In the genomic region with DNA sequence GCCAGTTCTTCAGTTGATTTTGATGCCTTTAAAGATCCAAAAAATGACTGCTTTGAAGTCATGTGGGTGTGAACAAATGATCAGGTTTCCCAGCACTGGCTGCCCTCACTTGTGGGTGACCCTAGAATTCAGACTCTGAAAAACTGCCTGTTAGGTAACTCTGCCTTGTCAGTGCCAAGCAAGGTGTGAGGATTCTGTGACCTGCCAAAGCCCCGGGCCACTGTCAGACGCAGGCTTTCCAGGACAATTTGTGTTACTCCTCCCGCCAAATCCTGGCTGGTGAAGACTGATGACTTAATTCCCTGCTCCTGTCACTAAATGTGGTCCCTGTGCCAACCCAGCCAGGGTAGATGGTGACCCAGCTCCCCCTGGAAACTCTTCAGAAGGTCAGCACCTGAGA, we compare ENCODE assay signal across 20 cellular contexts.
"Had no signal": no experiment of that assay in that cellular context is flagged by ENCODE, and none has a peak within 500 bp of the region (broad histone marks: within the 10 kb centered on the region; RNA-seq: fewer than 3 reads in every experiment).

No MANE protein-coding gene starts in this region.

- H3K36me3 ChIP-seq: left lung had no signal

- H3K27ac Mint-ChIP-seq: activated CD4-positive, alpha-beta T cell treated with anti-CD3 and anti-CD28 coated beads, Interleukin-2, amount 10 ng/mL, durations not matched to agents 7 days and 5 days; effector memory CD8-positive, alpha-beta T cell; memory B cell; stimulated activated naive CD8-positive, alpha-beta T cell treated with anti-CD3 and anti-CD28 coated beads, Interleukin-15, amount 100 ng/mL, for 72 hours had no signal

- ATAC-seq: activated CD4-positive, CD25-positive, alpha-beta regulatory T cell treated with anti-CD3 and anti-CD28 coated beads, Interleukin-2, amount 50 U/mL, for 24 hours; effector memory CD8-positive, alpha-beta T cell; stimulated activated naive CD8-positive, alpha-beta T cell treated with anti-CD3 and anti-CD28 coated beads, Interleukin-15, amount 100 ng/mL, for 72 hours had no signal

- DNase-seq: activated CD4-positive, alpha-beta T cell treated with anti-CD3 and anti-CD28 coated beads, Interleukin-2, amount 10 ng/mL, durations not matched to agents 7 days and 5 days; activated CD8-positive, alpha-beta memory T cell treated with anti-CD3 and anti-CD28 coated beads, Interleukin-2, amount 50 U/mL, for 48 hours; activated effector memory CD4-positive, alpha-beta T cell treated with anti-CD3 and anti-CD28 coated beads, Interleukin-2, amount 50 U/mL, for 16 hours; activated naive CD4-positive, alpha-beta T cell treated with anti-CD3 and anti-CD28 coated beads, Interleukin-2, amount 50 U/mL, for 16 hours; activated T-cell treated with anti-CD3 and anti-CD28 coated beads, Interleukin-2, amount 50 U/mL, for 48 hours; dermis blood vessel endothelial cell; effector memory CD8-positive, alpha-beta T cell; foreskin fibroblast; hypothalamus; islet precursor cell; left lung; occipital lobe; retina; stimulated activated naive CD8-positive, alpha-beta T cell treated with anti-CD3 and anti-CD28 coated beads, Interleukin-15, amount 100 ng/mL, for 72 hours; T1000; upper lobe of left lung had no signal

- H3K4me1 Mint-ChIP-seq: activated CD4-positive, alpha-beta T cell treated with anti-CD3 and anti-CD28 coated beads, Interleukin-2, amount 10 ng/mL, durations not matched to agents 7 days and 5 days; memory B cell; stimulated activated naive CD8-positive, alpha-beta T cell treated with anti-CD3 and anti-CD28 coated beads, Interleukin-15, amount 100 ng/mL, for 72 hours had no signal

- H3K9me3 ChIP-seq: ascending aorta, left lung, upper lobe of left lung had no signal

- H3K9me3 Mint-ChIP-seq: activated CD4-positive, alpha-beta T cell treated with anti-CD3 and anti-CD28 coated beads, Interleukin-2, amount 10 ng/mL, durations not matched to agents 7 days and 5 days had no signal

- H3K4me3 ChIP-seq: ascending aorta, left lung, skin epidermis, upper lobe of left lung had no signal

- H3K27ac ChIP-seq: ascending aorta, left lung, skin epidermis, upper lobe of left lung had no signal

- H3K27me3 Mint-ChIP-seq: memory B cell had no signal

- H3K27me3 ChIP-seq: ascending aorta, left lung, upper lobe of left lung had no signal

- H3K4me3 Mint-ChIP-seq: activated CD4-positive, alpha-beta T cell treated with anti-CD3 and anti-CD28 coated beads, Interleukin-2, amount 10 ng/mL, durations not matched to agents 7 days and 5 days; effector memory CD8-positive, alpha-beta T cell; memory B cell; stimulated activated naive CD8-positive, alpha-beta T cell treated with anti-CD3 and anti-CD28 coated beads, Interleukin-15, amount 100 ng/mL, for 72 hours had no signal
